Comparison of ENCODE assay signal across 8 cellular contexts in genomic region chr1:8217011-8217711, GRCh38.
A peak's percentile ranks its signal among the peaks of the same experiment; 100 is the strongest.
DNase-seq lines count a peak whose midpoint lies in the region; ATAC-seq and TF ChIP-seq lines count a peak whose summit lies in the region.

No MANE protein-coding gene starts in this region.

- no peaks in the 10 kb centered on the region for H3K36me3 ChIP-seq in CD8-positive, alpha-beta memory T cell (ENCODE audit: insufficient read depth, low read length)
- no peaks in the 10 kb centered on the region for H3K36me3 ChIP-seq in gastroesophageal sphincter

- H3K9me3 ChIP-seq in CD8-positive, alpha-beta memory T cell (ENCODE audit: low read length) = no peaks in the 10 kb centered on the region
- H3K9me3 ChIP-seq in gastroesophageal sphincter = no peaks in the 10 kb centered on the region

- ATAC-seq in activated CD8-positive, alpha-beta memory T cell treated with anti-CD3 and anti-CD28 coated beads, Interleukin-2, amount 10 ng/mL, durations not matched to agents 7 days and 5 days = peak; percentile 58
- ATAC-seq in gastroesophageal sphincter = peak; percentile 52

- H3K27ac ChIP-seq in CD8-positive, alpha-beta memory T cell (ENCODE audit: low read depth, low read length) = no peak overlapping the region
- peak overlapping the region; percentile 48 to 87 (median 84) for H3K27ac ChIP-seq in gastroesophageal sphincter

- H3K4me1 ChIP-seq in CD8-positive, alpha-beta memory T cell (ENCODE audit: insufficient read depth, low read length) = peaks cover 3% of the 10 kb centered on the region
- H3K4me1 ChIP-seq in gastroesophageal sphincter = peaks cover 0 to 48% (median 26%) of the 10 kb centered on the region in 3 donors

- intact Hi-C loops in posterior vena cava (cut with DNase I) = loop anchor here (10.0 kb wide), 2 partner anchors 82 to 182 kb away; no protein-coding TSS in a partner anchor

- CTCF ChIA-PET in CD8-positive, alpha-beta memory T cell (lab: Charles Lee) = interaction anchor here (1.1 kb wide), 1 partner anchor 64 kb away, joined by 3 read pairs; no protein-coding TSS in a partner anchor
- CTCF ChIA-PET in activated CD8-positive, alpha-beta memory T cell treated with anti-CD3 and anti-CD28 coated beads, Interleukin-2, amount 10 ng/mL, durations not matched to agents 7 days and 5 days (lab: Charles Lee) = no interaction called here

- H3K9me3 Mint-ChIP-seq in CD8-positive, alpha-beta memory T cell = no peaks in the 10 kb centered on the region
- H3K9me3 Mint-ChIP-seq in activated CD8-positive, alpha-beta memory T cell treated with anti-CD3 and anti-CD28 coated beads, Interleukin-2, amount 10 ng/mL, durations not matched to agents 7 days and 5 days (ENCODE audit: low read depth) = no peaks in the 10 kb centered on the region
- H3K9me3 Mint-ChIP-seq in progenitor cell of endocrine pancreas (ENCODE audit: low read depth) = no peaks in the 10 kb centered on the region

- 40% methylated on average over 5 of the region's 70 CpGs; no CpG with 5 or more reads in 1 of the 2 donors for WGBS in gastroesophageal sphincter (ENCODE audit: low coverage in 1 of 2), 2 donors

- peak overlapping the region; percentile 49 for H3K4me3 ChIP-seq in CD8-positive, alpha-beta memory T cell (ENCODE audit: low read length)
- H3K4me3 ChIP-seq in gastroesophageal sphincter = peak overlapping the region; percentile 4 to 59

- POLR2A ChIA-PET in CD8-positive, alpha-beta memory T cell (lab: Charles Lee) = interaction anchor here (0.6 kb wide), 1 partner anchor 22 kb away, joined by 4 read pairs; no protein-coding TSS in a partner anchor

- H3K27ac Mint-ChIP-seq in CD8-positive, alpha-beta memory T cell = peak overlapping the region in 2 of 8 donors; percentile 50 to 64
- H3K27ac Mint-ChIP-seq in activated CD8-positive, alpha-beta memory T cell treated with anti-CD3 and anti-CD28 coated beads, Interleukin-2, amount 10 ng/mL, durations not matched to agents 7 days and 5 days = no peak overlapping the region
- peak overlapping the region; percentile 89 for H3K27ac Mint-ChIP-seq in progenitor cell of endocrine pancreas

- DNase-seq in CD8-positive, alpha-beta memory T cell = peak in 1 of 5 donors; percentile 11
- no peak for DNase-seq in activated CD8-positive, alpha-beta memory T cell treated with anti-CD3 and anti-CD28 coated beads, Interleukin-2, amount 10 ng/mL, durations not matched to agents 7 days and 5 days
- DNase-seq in progenitor cell of endocrine pancreas (ENCODE audit: low spot score, unreplicated experiment) = peak; percentile 15
- no peak for DNase-seq in DMS114 treated with DMSO at 0.1 percent for 48 hours (lab: John Stamatoyannopoulos, UW; ENCODE audit: unreplicated experiment)
- DNase-seq in NCI-H774 (lab: John Stamatoyannopoulos, UW) = no peak
- no peak for DNase-seq in SIG-M5 (lab: John Stamatoyannopoulos, UW)
- no peak for DNase-seq in posterior vena cava (ENCODE audit: low spot score)

- H3K27me3 Mint-ChIP-seq in CD8-positive, alpha-beta memory T cell = peaks cover 33 to 69% of the 10 kb centered on the region in 2 donors
- H3K27me3 Mint-ChIP-seq in activated CD8-positive, alpha-beta memory T cell treated with anti-CD3 and anti-CD28 coated beads, Interleukin-2, amount 10 ng/mL, durations not matched to agents 7 days and 5 days = peaks cover 54% of the 10 kb centered on the region
- peaks cover 3% of the 10 kb centered on the region for H3K27me3 Mint-ChIP-seq in progenitor cell of endocrine pancreas

- peaks cover 14% of the 10 kb centered on the region for H3K27me3 ChIP-seq in CD8-positive, alpha-beta memory T cell (ENCODE audit: insufficient read depth, low read length, poor library complexity, severe bottlenecking)
- no peaks in the 10 kb centered on the region for H3K27me3 ChIP-seq in gastroesophageal sphincter

- H3K4me3 Mint-ChIP-seq in CD8-positive, alpha-beta memory T cell = peak overlapping the region; percentile 20 to 88 (median 78)
- peak overlapping the region; percentile 29 for H3K4me3 Mint-ChIP-seq in activated CD8-positive, alpha-beta memory T cell treated with anti-CD3 and anti-CD28 coated beads, Interleukin-2, amount 10 ng/mL, durations not matched to agents 7 days and 5 days
- peak overlapping the region; percentile 67 for H3K4me3 Mint-ChIP-seq in progenitor cell of endocrine pancreas (ENCODE audit: low read depth)

- peaks cover 0 to 3% (median 0%) of the 10 kb centered on the region in 3 donors for H3K36me3 Mint-ChIP-seq in CD8-positive, alpha-beta memory T cell
- H3K36me3 Mint-ChIP-seq in activated CD8-positive, alpha-beta memory T cell treated with anti-CD3 and anti-CD28 coated beads, Interleukin-2, amount 10 ng/mL, durations not matched to agents 7 days and 5 days = no peaks in the 10 kb centered on the region
- no peaks in the 10 kb centered on the region for H3K36me3 Mint-ChIP-seq in progenitor cell of endocrine pancreas (ENCODE audit: insufficient read depth)

- H3K4me1 Mint-ChIP-seq in CD8-positive, alpha-beta memory T cell = peaks cover 4 to 16% (median 6%) of the 10 kb centered on the region in 3 donors
- peaks cover 22% of the 10 kb centered on the region for H3K4me1 Mint-ChIP-seq in activated CD8-positive, alpha-beta memory T cell treated with anti-CD3 and anti-CD28 coated beads, Interleukin-2, amount 10 ng/mL, durations not matched to agents 7 days and 5 days
- H3K4me1 Mint-ChIP-seq in progenitor cell of endocrine pancreas (ENCODE audit: low read depth) = peaks cover 18% of the 10 kb centered on the region

- TF ChIP-seq EP300 in gastroesophageal sphincter (IDR thresholded peaks at IDR 0.05) = no peak

- TF ChIP-seq POLR2A in gastroesophageal sphincter (IDR thresholded peaks at IDR 0.05) = no peak

- peak in 2 of 4 experiments; percentile 15 to 26 for TF ChIP-seq CTCF in gastroesophageal sphincter (IDR thresholded peaks at IDR 0.05)
- TF ChIP-seq CTCF in progenitor cell of endocrine pancreas (IDR thresholded peaks at IDR 0.05; ENCODE audit: unreplicated experiment) = no peak
